3 cellular contexts compared by ENCODE assay signal in the genomic region with DNA sequence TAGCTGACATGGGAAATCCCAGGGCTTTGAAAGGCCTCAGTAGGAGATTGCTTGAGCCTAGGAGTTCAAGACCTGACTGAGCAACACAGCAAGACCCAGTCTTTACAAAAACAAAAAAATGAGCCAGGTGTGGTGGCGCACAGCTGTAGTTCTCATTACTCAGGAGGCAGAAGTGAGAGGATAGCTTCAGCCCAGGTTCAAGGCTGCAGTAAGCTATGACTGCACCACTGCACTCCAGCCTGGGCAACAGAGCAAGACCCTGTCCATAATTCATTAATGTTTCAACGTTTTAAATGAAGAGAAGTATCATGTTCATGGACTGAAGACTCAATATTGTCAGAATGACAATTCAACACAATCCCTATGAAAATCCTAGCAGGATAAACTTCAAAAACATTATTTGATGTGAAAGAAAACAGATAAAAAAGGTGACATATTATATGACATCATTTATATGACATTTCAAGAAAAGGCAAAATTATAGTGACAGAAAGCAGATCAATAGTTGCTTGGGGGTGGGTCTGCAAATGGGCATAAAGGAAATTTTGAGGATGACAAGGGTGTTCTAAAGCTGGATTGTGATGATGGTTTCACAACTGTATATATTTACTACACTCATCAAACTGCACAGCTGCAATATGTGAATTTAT.
TF ChIP-seq lines count a peak whose summit lies in the region.

No MANE protein-coding gene starts in this region.

TF ChIP-seq in HCT116, 20 proteins besides CTCF, POLR2A, EP300 and RAD21 (continues in another document):
- TF ChIP-seq JUND (IDR thresholded peaks at IDR 0.05) (no peak), ZNF274 (IDR thresholded peaks at IDR 0.05; ENCODE audit: low read depth, low read length) (no peak), EZH2phosphoT487 (IDR thresholded peaks at IDR 0.05; ENCODE audit: borderline replicate concordance) (no peak), ZFX (IDR thresholded peaks at IDR 0.05) (no peak), SRF (IDR thresholded peaks at IDR 0.05; ENCODE audit: low read depth) (no peak), POLR2AphosphoS5 (IDR thresholded peaks at IDR 0.05; ENCODE audit: low read depth, low read length) (no peak), CEBPB (IDR thresholded peaks at IDR 0.05; ENCODE audit: low read depth) (no peak), SIN3A (IDR thresholded peaks at IDR 0.05; ENCODE audit: low read depth) (no peak), EGR1 (IDR thresholded peaks at IDR 0.05; ENCODE audit: low read depth) (no peak), SP1 (IDR thresholded peaks at IDR 0.05; ENCODE audit: low read depth) (no peak), FOSL1 (IDR thresholded peaks at IDR 0.05; ENCODE audit: low read depth) (no peak), YY1 (IDR thresholded peaks at IDR 0.05; ENCODE audit: extremely low read depth, insufficient replicate concordance, low read depth, low read length) (no peak), ELF1 (IDR thresholded peaks at IDR 0.05; ENCODE audit: borderline replicate concordance, low read depth) (no peak), TCF7L2 (IDR thresholded peaks at IDR 0.05; ENCODE audit: borderline replicate concordance, extremely low read depth, insufficient read depth, insufficient read length) (no peak)
- TF ChIP-seq, protein P1, sequence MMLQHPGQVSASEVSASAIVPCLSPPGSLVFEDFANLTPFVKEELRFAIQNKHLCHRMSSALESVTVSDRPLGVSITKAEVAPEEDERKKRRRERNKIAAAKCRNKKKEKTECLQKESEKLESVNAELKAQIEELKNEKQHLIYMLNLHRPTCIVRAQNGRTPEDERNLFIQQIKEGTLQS (IDR thresholded peaks at IDR 0.05) = no peak
- TF ChIP-seq, protein P2, sequence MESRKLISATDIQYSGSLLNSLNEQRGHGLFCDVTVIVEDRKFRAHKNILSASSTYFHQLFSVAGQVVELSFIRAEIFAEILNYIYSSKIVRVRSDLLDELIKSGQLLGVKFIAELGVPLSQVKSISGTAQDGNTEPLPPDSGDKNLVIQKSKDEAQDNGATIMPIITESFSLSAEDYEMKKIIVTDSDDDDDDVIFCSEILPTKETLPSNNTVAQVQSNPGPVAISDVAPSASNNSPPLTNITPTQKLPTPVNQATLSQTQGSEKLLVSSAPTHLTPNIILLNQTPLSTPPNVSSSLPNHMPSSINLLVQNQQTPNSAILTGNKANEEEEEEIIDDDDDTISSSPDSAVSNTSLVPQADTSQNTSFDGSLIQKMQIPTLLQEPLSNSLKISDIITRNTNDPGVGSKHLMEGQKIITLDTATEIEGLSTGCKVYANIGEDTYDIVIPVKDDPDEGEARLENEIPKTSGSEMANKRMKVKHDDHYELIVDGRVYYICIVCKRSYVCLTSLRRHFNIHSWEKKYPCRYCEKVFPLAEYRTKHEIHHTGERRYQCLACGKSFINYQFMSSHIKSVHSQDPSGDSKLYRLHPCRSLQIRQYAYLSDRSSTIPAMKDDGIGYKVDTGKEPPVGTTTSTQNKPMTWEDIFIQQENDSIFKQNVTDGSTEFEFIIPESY (IDR thresholded peaks at IDR 0.05; ENCODE audit: extremely low read depth, insufficient replicate concordance, low read length) = no peak
- TF ChIP-seq, protein P3, sequence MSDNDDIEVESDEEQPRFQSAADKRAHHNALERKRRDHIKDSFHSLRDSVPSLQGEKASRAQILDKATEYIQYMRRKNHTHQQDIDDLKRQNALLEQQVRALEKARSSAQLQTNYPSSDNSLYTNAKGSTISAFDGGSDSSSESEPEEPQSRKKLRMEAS (IDR thresholded peaks at IDR 0.05) = no peak

TF ChIP-seq in GM12878, 131 proteins besides CTCF, POLR2A, EP300 and RAD21:
- TF ChIP-seq GABPA (IDR thresholded peaks at IDR 0.05; ENCODE audit: low read depth) = no peak
- no peak for TF ChIP-seq SP1 (IDR thresholded peaks at IDR 0.05; ENCODE audit: low read depth, low read length)
- 0 out of 2 replicates have a peak, but pooled peaks have one; percentile 16 for TF ChIP-seq SMARCA5 (IDR thresholded peaks at IDR 0.05)
- TF ChIP-seq ATF7 (IDR thresholded peaks at IDR 0.05; ENCODE audit: low read depth) = peak; percentile 74
- no peak for TF ChIP-seq BMI1 (IDR thresholded peaks at IDR 0.05; ENCODE audit: borderline replicate concordance)
- TF ChIP-seq MXI1 (IDR thresholded peaks at IDR 0.05; ENCODE audit: low read depth, low read length) = no peak
- TF ChIP-seq, protein P3 (IDR thresholded peaks at IDR 0.05; ENCODE audit: low read depth, low read length) = no peak

TF ChIP-seq in neural cell, 6 proteins besides CTCF, POLR2A, EP300 and RAD21:
- TF ChIP-seq SMC3 (conservative IDR thresholded peaks at IDR 0.05; ENCODE audit: poor library complexity) (no peak), EZH2 (IDR thresholded peaks at IDR 0.05; ENCODE audit: borderline replicate concordance, insufficient read depth, low read length, poor library complexity, severe bottlenecking) (no peak), MXI1 (conservative IDR thresholded peaks at IDR 0.05; ENCODE audit: poor library complexity, severe bottlenecking) (no peak), POLR2AphosphoS5 (IDR thresholded peaks at IDR 0.05) (no peak), TAF1 (IDR thresholded peaks at IDR 0.05; ENCODE audit: low read depth) (no peak)
- TF ChIP-seq, protein P4, sequence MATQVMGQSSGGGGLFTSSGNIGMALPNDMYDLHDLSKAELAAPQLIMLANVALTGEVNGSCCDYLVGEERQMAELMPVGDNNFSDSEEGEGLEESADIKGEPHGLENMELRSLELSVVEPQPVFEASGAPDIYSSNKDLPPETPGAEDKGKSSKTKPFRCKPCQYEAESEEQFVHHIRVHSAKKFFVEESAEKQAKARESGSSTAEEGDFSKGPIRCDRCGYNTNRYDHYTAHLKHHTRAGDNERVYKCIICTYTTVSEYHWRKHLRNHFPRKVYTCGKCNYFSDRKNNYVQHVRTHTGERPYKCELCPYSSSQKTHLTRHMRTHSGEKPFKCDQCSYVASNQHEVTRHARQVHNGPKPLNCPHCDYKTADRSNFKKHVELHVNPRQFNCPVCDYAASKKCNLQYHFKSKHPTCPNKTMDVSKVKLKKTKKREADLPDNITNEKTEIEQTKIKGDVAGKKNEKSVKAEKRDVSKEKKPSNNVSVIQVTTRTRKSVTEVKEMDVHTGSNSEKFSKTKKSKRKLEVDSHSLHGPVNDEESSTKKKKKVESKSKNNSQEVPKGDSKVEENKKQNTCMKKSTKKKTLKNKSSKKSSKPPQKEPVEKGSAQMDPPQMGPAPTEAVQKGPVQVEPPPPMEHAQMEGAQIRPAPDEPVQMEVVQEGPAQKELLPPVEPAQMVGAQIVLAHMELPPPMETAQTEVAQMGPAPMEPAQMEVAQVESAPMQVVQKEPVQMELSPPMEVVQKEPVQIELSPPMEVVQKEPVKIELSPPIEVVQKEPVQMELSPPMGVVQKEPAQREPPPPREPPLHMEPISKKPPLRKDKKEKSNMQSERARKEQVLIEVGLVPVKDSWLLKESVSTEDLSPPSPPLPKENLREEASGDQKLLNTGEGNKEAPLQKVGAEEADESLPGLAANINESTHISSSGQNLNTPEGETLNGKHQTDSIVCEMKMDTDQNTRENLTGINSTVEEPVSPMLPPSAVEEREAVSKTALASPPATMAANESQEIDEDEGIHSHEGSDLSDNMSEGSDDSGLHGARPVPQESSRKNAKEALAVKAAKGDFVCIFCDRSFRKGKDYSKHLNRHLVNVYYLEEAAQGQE (IDR thresholded peaks at IDR 0.05; ENCODE audit: borderline replicate concordance) = no peak
